ENCODE assay signal across 28 cellular contexts in genomic region chrX:135436456-135436855, GRCh38.
"Had no signal": no experiment of that assay in that cellular context is flagged by ENCODE, and none has a peak within 500 bp of the region (broad histone marks: within the 10 kb centered on the region; RNA-seq: fewer than 3 reads in every experiment).

No MANE protein-coding gene starts in this region.

- ATAC-seq: naive thymus-derived CD8-positive, alpha-beta T cell; natural killer cell treated with Interleukin-12 subunit alpha and Interleukin-12 subunit beta and Interleukin-15 and Interleukin-18, amount 100 ng/mL, for 72 hours; pancreas; psoas muscle; right cardiac atrium; sciatic nerve; stimulated activated naive B cell treated with anti-CD40 and anti-IgM and Interleukin-4, amounts not matched to agents 10 μg/mL and 1 μg/mL and 100 μg/mL, for 72 hours had no signal

- H3K4me3 ChIP-seq: pancreas, psoas muscle, skin epidermis, smooth muscle cell, spleen, stomach, thoracic aorta, thyroid gland, tibial nerve, upper lobe of left lung, vagina had no signal

- H3K27me3 ChIP-seq: neutrophil, pancreas, stomach, thyroid gland, tibial nerve, upper lobe of left lung, vagina had no signal

- H3K36me3 Mint-ChIP-seq: stimulated activated naive B cell treated with anti-CD40 and anti-IgM and Interleukin-4, amounts not matched to agents 10 μg/mL and 1 μg/mL and 100 μg/mL, for 72 hours had no signal

- DNase-seq: naive thymus-derived CD8-positive, alpha-beta T cell; nephron progenitor cell; nucleus accumbens; psoas muscle; right cardiac atrium; spleen; stimulated activated CD4-positive, alpha-beta T cell treated with anti-CD3 and anti-CD28 coated beads, Interleukin-12 subunit alpha, Interleukin-12 subunit beta, amount 100 ng/mL, for 4 hours; stimulated activated CD4-positive, alpha-beta T cell treated with anti-CD3 and anti-CD28 coated beads, Interleukin-1b, Interleukin-23, amount 100 ng/mL, for 48 hours; stimulated activated CD4-positive, alpha-beta T cell treated with anti-CD3 and anti-CD28 coated beads, Interleukin-4, amount 100 ng/mL, for 1 hour; stimulated activated CD4-positive, alpha-beta T cell treated with anti-CD3 and anti-CD28 coated beads, Interleukin-4, amount 100 ng/mL, for 4 hours; stimulated activated CD8-positive, alpha-beta memory T cell treated with anti-CD3 and anti-CD28 coated beads, Interleukin-4, amount 100 ng/mL, for 48 hours; stimulated activated naive B cell treated with anti-CD40 and anti-IgM and Interleukin-4, amounts not matched to agents 10 μg/mL and 1 μg/mL and 100 μg/mL, for 72 hours; stimulated activated naive CD4-positive, alpha-beta T cell treated with Interleukin-2 at 50 U/mL for 16 hours; stomach; thyroid gland; trophoblast cell had no signal

- H3K27me3 Mint-ChIP-seq: naive thymus-derived CD8-positive, alpha-beta T cell; stimulated activated naive CD8-positive, alpha-beta T cell treated with anti-CD3 and anti-CD28 coated beads, Interleukin-15, Interleukin-2, amounts not matched to agents 100 ng/mL and 50 ng/mL, for 24 hours had no signal

- H3K36me3 ChIP-seq: neutrophil, pancreas, spleen, stomach, thoracic aorta, thyroid gland, tibial nerve, upper lobe of left lung, vagina had no signal

- H3K27ac Mint-ChIP-seq: natural killer cell treated with Interleukin-12 subunit alpha and Interleukin-12 subunit beta and Interleukin-15 and Interleukin-18, amount 100 ng/mL, for 72 hours; nephron progenitor cell; stimulated activated naive B cell treated with anti-CD40 and anti-IgM and Interleukin-4, amounts not matched to agents 10 μg/mL and 1 μg/mL and 100 μg/mL, for 72 hours; stimulated activated naive CD8-positive, alpha-beta T cell treated with anti-CD3 and anti-CD28 coated beads, Interleukin-15, Interleukin-2, amounts not matched to agents 100 ng/mL and 50 ng/mL, for 24 hours had no signal

- H3K4me3 Mint-ChIP-seq: naive thymus-derived CD8-positive, alpha-beta T cell; natural killer cell treated with Interleukin-12 subunit alpha and Interleukin-12 subunit beta and Interleukin-15 and Interleukin-18, amount 100 ng/mL, for 72 hours; nephron progenitor cell; neural crest cell; stimulated activated naive B cell treated with anti-CD40 and anti-IgM and Interleukin-4, amounts not matched to agents 10 μg/mL and 1 μg/mL and 100 μg/mL, for 72 hours; stimulated activated naive CD8-positive, alpha-beta T cell treated with anti-CD3 and anti-CD28 coated beads, Interleukin-15, Interleukin-2, amounts not matched to agents 100 ng/mL and 50 ng/mL, for 24 hours had no signal

- H3K4me1 Mint-ChIP-seq: nephron progenitor cell; neural crest cell; stimulated activated naive B cell treated with anti-CD40 and anti-IgM and Interleukin-4, amounts not matched to agents 10 μg/mL and 1 μg/mL and 100 μg/mL, for 72 hours had no signal

- H3K9me3 Mint-ChIP-seq: natural killer cell treated with Interleukin-12 subunit alpha and Interleukin-12 subunit beta and Interleukin-15 and Interleukin-18, amount 100 ng/mL, for 72 hours; stimulated activated naive CD8-positive, alpha-beta T cell treated with anti-CD3 and anti-CD28 coated beads, Interleukin-15, Interleukin-2, amounts not matched to agents 100 ng/mL and 50 ng/mL, for 24 hours had no signal
